Comparison of ENCODE assay signal across 17 cellular contexts in the genomic region with DNA sequence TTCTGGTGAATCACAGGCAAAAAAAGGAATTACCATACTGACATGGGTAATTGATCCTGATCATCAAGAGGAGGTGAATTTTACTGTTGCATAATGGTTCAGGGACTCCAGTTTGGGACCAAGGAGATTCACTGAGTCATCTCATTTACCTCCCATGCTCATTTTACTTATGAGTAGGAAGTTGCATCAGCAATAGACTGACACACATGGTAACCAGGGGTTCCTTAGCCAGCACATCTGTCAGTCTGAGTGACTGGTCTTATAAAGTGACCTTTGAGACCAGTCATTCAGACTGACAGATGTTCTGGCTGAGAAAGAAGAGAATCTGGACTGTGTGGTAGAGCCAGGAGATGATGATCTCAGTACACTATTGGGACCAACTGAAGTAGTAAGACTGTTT.
A peak's percentile ranks its signal among the peaks of the same experiment; 100 is the strongest.
DNase-seq lines count a peak whose midpoint lies in the region; ATAC-seq, FAIRE-seq and TF ChIP-seq lines count a peak whose summit lies in the region.
"Had no signal": no experiment of that assay in that cellular context is flagged by ENCODE, and none has a peak within 500 bp of the region (broad histone marks: within the 10 kb centered on the region; RNA-seq: fewer than 3 reads in every experiment).

No MANE protein-coding gene starts in this region.

- DNase-seq in DMS 273 (lab: John Stamatoyannopoulos, UW; ENCODE audit: unreplicated experiment), result peak; percentile 77
- DNase-seq in DMS 273 treated with DMSO at 0.1 percent for 48 hours (lab: John Stamatoyannopoulos, UW), result no peak
- peak; percentile 1 for DNase-seq in M059J (ENCODE audit: low read depth)
- DNase-seq in bronchial epithelial cell (ENCODE audit: low read depth), result peak; percentile 91
- DNase-seq in myocyte (ENCODE audit: low read depth), result peak; percentile 6
- DNase-seq in brain microvascular endothelial cell, result no peak
- DNase-seq in prostate gland (ENCODE audit: low spot score), result no peak
- DNase-seq: activated CD8-positive, alpha-beta memory T cell treated with anti-CD3 and anti-CD28 coated beads for 24 hours; CD4-positive, alpha-beta memory T cell; effector memory CD4-positive, alpha-beta T cell; stimulated activated CD4-positive, alpha-beta T cell treated with anti-CD3 and anti-CD28 coated beads, Interleukin-2, amount 100 ng/mL, for 24 hours; thyroid gland had no signal

- H3K4me1 ChIP-seq in prostate gland (replicated peaks), result no peaks in the 10 kb centered on the region
- H3K4me1 ChIP-seq: thyroid gland had no signal

- H3K9me3 ChIP-seq in prostate gland, result no peaks in the 10 kb centered on the region
- H3K9me3 ChIP-seq: thyroid gland had no signal

- intact Hi-C loops in prostate gland (cut with DNase I), result no loop called here

- no peak for TF ChIP-seq POLR2A in prostate gland (IDR thresholded peaks at IDR 0.05)

- TF ChIP-seq CTCF in bronchial epithelial cell (IDR thresholded peaks at IDR 0.05; ENCODE audit: insufficient read depth, low read length, severe bottlenecking) (no peak), brain microvascular endothelial cell (IDR thresholded peaks at IDR 0.05; ENCODE audit: low read depth, low read length, missing control alignments) (no peak), prostate gland (IDR thresholded peaks at IDR 0.05) (no peak)

- H3K4me3 ChIP-seq in bronchial epithelial cell (ENCODE audit: low read depth, low read length) (no peak overlapping the region), brain microvascular endothelial cell (ENCODE audit: low read depth, low read length) (no peak overlapping the region), prostate gland (no peak overlapping the region)
- H3K4me3 ChIP-seq: SK-N-MC, thyroid gland had no signal

- no peak overlapping the region for H3K27ac ChIP-seq in brain microvascular endothelial cell
- H3K27ac ChIP-seq in prostate gland, result no peak overlapping the region
- H3K27ac ChIP-seq: 22Rv1, SK-N-MC, thyroid gland had no signal

- in situ Hi-C loops in brain microvascular endothelial cell (cut with HindIII; ENCODE audit: low pct_ligation_motif_present, low sequenced_read_pairs), result no loop called here

- ATAC-seq in GM21529 (IDR thresholded peaks at IDR 0.05; ENCODE audit: unreplicated experiment), result no peak
- ATAC-seq: left lobe of liver had no signal

- H3K36me3 ChIP-seq in bronchial epithelial cell (ENCODE audit: control insufficient read depth, insufficient read depth, low read length) (no peaks in the 10 kb centered on the region), brain microvascular endothelial cell (replicated peaks) (no peaks in the 10 kb centered on the region), prostate gland (no peaks in the 10 kb centered on the region)
- H3K36me3 ChIP-seq: thyroid gland had no signal

- no peak for FAIRE-seq in bronchial epithelial cell (lab: Jason Lieb, UNC)
- FAIRE-seq: G401.6 had no signal

- H3K27me3 ChIP-seq in bronchial epithelial cell (ENCODE audit: control insufficient read depth, insufficient read depth, low read length), result no peaks in the 10 kb centered on the region
- no peaks in the 10 kb centered on the region for H3K27me3 ChIP-seq in brain microvascular endothelial cell (replicated peaks)
- H3K27me3 ChIP-seq in prostate gland (replicated peaks; ENCODE audit: insufficient read depth), result no peaks in the 10 kb centered on the region
- H3K27me3 ChIP-seq: thyroid gland had no signal

Comparison
In these comparisons a context has a peak if more than half of its experiments do, and no peak if none do; other contexts are left out.
1. DNase-seq: peak in DMS 273 (single experiment), M059J (single experiment), bronchial epithelial cell (single experiment) and myocyte (single experiment); none in DMS 273 treated with DMSO at 0.1 percent for 48 hours (single experiment), brain microvascular endothelial cell (single experiment) and prostate gland (single experiment).